In genomic region chr14:77708749-77709148, GRCh38 we compare ENCODE assay signal across 8 cellular contexts. TPM values are rescaled to one million over a fixed set of nuclear protein-coding genes. Genes with fewer than 3 reads are reported as not detected.
DNase-seq lines count a peak whose midpoint lies in the region; ATAC-seq and TF ChIP-seq lines count a peak whose summit lies in the region.

No MANE protein-coding gene starts in this region.

- H3K4me2 ChIP-seq in MM.1S (ENCODE audit: low read depth, low read length), result peak overlapping the region; percentile 69

- peaks cover 28% of the 10 kb centered on the region for H3K4me1 Mint-ChIP-seq in CD14-positive monocyte

- H3K36me3 Mint-ChIP-seq in CD14-positive monocyte, result peaks cover 34 to 54% of the 10 kb centered on the region in 2 donors

- H3K4me1 ChIP-seq in MM.1S (ENCODE audit: low read length) (peaks cover 8% of the 10 kb centered on the region; the same call in 1 of the 2 replicates), endocrine pancreas (ENCODE audit: control insufficient read depth, insufficient read depth, low read length) (peaks cover 21% of the 10 kb centered on the region), neuron (ENCODE audit: insufficient read depth, low read length) (peaks cover 27% of the 10 kb centered on the region)

- H3K27me3 ChIP-seq in MM.1S (replicated peaks; ENCODE audit: insufficient read depth, low read length), result no peaks in the 10 kb centered on the region
- H3K27me3 ChIP-seq in endocrine pancreas (ENCODE audit: control insufficient read depth, insufficient read depth, low read length), result no peaks in the 10 kb centered on the region
- H3K27me3 ChIP-seq in neuron (ENCODE audit: insufficient read depth, low read length), result no peaks in the 10 kb centered on the region

- no peaks in the 10 kb centered on the region for H3K27me3 Mint-ChIP-seq in CD14-positive monocyte (ENCODE audit: low read depth in 3 of 3)

- intact Hi-C loops in CD14-positive monocyte (cut with micrococcal nuclease), result loop anchor here (5.0 to 10.0 kb wide), 4 partner anchors 51 to 251 kb away; partner anchors contain the start of genes AHSA1 (in 1 of the 2), SNW1 (in 1 of the 2) and VIPAS39 (in 1 of the 2)

- in situ Hi-C loops in G401 (cut with HindIII; ENCODE audit: low sequenced_read_pairs), result no loop called here

- H3K9ac ChIP-seq in MM.1S (ENCODE audit: low read length) (peak overlapping the region; percentile 74; the same call in 1 of the 2 replicates), endocrine pancreas (ENCODE audit: control insufficient read depth, insufficient read depth, low read length) (peak overlapping the region; percentile 92)

- no peak for TF ChIP-seq CTCF in CD14-positive monocyte (IDR thresholded peaks at IDR 0.05)
- no peak for TF ChIP-seq CTCF in MM.1S (IDR thresholded peaks at IDR 0.05; ENCODE audit: low read length)

- no peaks in the 10 kb centered on the region for H4K20me1 ChIP-seq in MM.1S (ENCODE audit: insufficient read depth, low read length)

- no peaks in the 10 kb centered on the region for H3K36me3 ChIP-seq in MM.1S (replicated peaks; ENCODE audit: insufficient read depth, low read length)
- H3K36me3 ChIP-seq in endocrine pancreas (ENCODE audit: control insufficient read depth, insufficient read depth, low read length), result no peaks in the 10 kb centered on the region
- H3K36me3 ChIP-seq in neuron (ENCODE audit: insufficient read depth, low read length), result peaks cover 44% of the 10 kb centered on the region

- H3K9me2 ChIP-seq in MM.1S (replicated peaks; ENCODE audit: insufficient read depth, low read length), result no peaks in the 10 kb centered on the region

- H2AFZ ChIP-seq in MM.1S (ENCODE audit: low read length), result no peak overlapping the region
- no peak overlapping the region for H2AFZ ChIP-seq in neuron (ENCODE audit: low read depth, low read length)

- no peak overlapping the region for H3K27ac ChIP-seq in MM.1S (ENCODE audit: low read length)

- peak overlapping the region in 6 of 7 donors; percentile 62 to 97 (median 91) for H3K27ac Mint-ChIP-seq in CD14-positive monocyte

- no peaks in the 10 kb centered on the region; the same call in 1 of the 2 replicates for H3F3A ChIP-seq in MM.1S (ENCODE audit: insufficient read depth, low read length)

- ATAC-seq in HG02981 (IDR thresholded peaks at IDR 0.05; ENCODE audit: unreplicated experiment), result no peak
- no peak for ATAC-seq in GM18909 (IDR thresholded peaks at IDR 0.05; ENCODE audit: poor library complexity, unreplicated experiment)

- H3K4me3 Mint-ChIP-seq in CD14-positive monocyte, result peak overlapping the region; percentile 92 to 97

- peaks cover 60% of the 10 kb centered on the region for H3K79me2 ChIP-seq in MM.1S (ENCODE audit: low read length)

- H3K4me3 ChIP-seq in MM.1S (ENCODE audit: low read length) (peak overlapping the region; percentile 90), endocrine pancreas (ENCODE audit: control insufficient read depth, insufficient read depth, low read length) (peak overlapping the region; percentile 99), neuron (ENCODE audit: low read length) (peak overlapping the region; percentile 67)

- DNase-seq in CD14-positive monocyte (ENCODE audit: low spot score), result no peak
- no peak for DNase-seq in MM.1S
- no peak for DNase-seq in G401 (ENCODE audit: low spot score)
- DNase-seq in COLO668 (lab: John Stamatoyannopoulos, UW; ENCODE audit: unreplicated experiment), result no peak

- H3K9me3 Mint-ChIP-seq in CD14-positive monocyte, result no peaks in the 10 kb centered on the region

- H3K9me3 ChIP-seq in MM.1S (replicated peaks; ENCODE audit: insufficient read depth, low read length) (no peaks in the 10 kb centered on the region), endocrine pancreas (ENCODE audit: control insufficient read depth, low read length) (no peaks in the 10 kb centered on the region), neuron (ENCODE audit: low read length) (no peaks in the 10 kb centered on the region)

RNA-seq across cellular contexts. Expression of gene SLIRP, which starts 0.8 kb away (rescaled TPM):
- 100 to 1,000 TPM; 323 to 402 TPM for polyA plus RNA-seq in CD14-positive monocyte
- total RNA-seq in G401 (2014; rRNA removed; shearing (Covaris generic)), result 400 and 448 TPM in 2 replicates

RNA-seq across cellular contexts. Expression of gene ALKBH1, which starts 0.9 kb away (rescaled TPM):
- polyA plus RNA-seq in CD14-positive monocyte, result 1 to 10 TPM; 3.4 to 4.2 TPM
- total RNA-seq in G401 (2014; rRNA removed; shearing (Covaris generic)), result 11.3 and 30.8 TPM in 2 replicates

RNA-seq across cellular contexts. Expression of gene SNW1, which starts 52.2 kb away (rescaled TPM):
- 10 to 100 TPM; 50.6 to 74.6 TPM for polyA plus RNA-seq in CD14-positive monocyte
- total RNA-seq in G401 (2014; rRNA removed; shearing (Covaris generic)), result 50.4 and 91.2 TPM in 2 replicates
